ENCODE assay signal across 1 cellular context in the genomic region with DNA sequence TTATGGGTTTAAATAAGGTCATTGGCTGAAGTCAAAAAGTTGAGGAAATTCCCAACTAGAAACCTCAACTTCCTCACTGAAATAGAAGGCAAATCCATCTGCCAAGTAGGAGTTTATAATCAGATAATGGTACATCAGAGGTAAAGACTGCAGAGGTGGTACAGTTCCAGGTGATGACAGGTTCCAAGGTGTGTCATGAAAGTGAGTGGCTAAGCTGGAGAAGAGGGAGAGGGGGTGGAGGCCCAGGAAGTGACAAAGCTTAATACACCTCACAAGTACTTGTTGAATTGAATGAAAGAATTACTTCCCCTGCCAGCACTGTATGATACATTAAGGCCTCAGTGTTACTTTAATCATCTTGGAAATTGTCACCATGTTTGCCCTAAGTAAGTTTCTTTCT.
TF ChIP-seq lines count a peak whose summit lies in the region.

No MANE protein-coding gene starts in this region.

TF ChIP-seq in GM23338, 12 proteins besides CTCF, POLR2A, EP300 and RAD21 (continued from another document):
- TF ChIP-seq ZNF462 (CRISPR knock-in tag; IDR thresholded peaks at IDR 0.05) (no peak), POLR2AphosphoS5 (IDR thresholded peaks at IDR 0.05; ENCODE audit: low read depth) (no peak)
TF ChIP-seq in GM23338: peak in this region for 0.
